ENCODE assay signal across 6 cellular contexts in genomic region chr17:75105269-75106080, GRCh38. TPM values are rescaled to one million over a fixed set of nuclear protein-coding genes. Genes with fewer than 3 reads are reported as not detected.
DNase-seq lines count a peak whose midpoint lies in the region; ATAC-seq and TF ChIP-seq lines count a peak whose summit lies in the region.

No MANE protein-coding gene starts in this region.

- H3F3A ChIP-seq in neural progenitor cell (ENCODE audit: low read depth), result peaks cover 20% of the 10 kb centered on the region

- no peak overlapping the region for H3K4me3 ChIP-seq in neural progenitor cell

- H3K9ac ChIP-seq in neural progenitor cell, result no peak overlapping the region

- DNase-seq in EH (ENCODE audit: low read depth) (peak; percentile 44), NCI-H1105 (lab: John Stamatoyannopoulos, UW) (peak; percentile 35), astrocyte of the hippocampus (ENCODE audit: low read depth, low spot score) (peak; percentile 69), neural progenitor cell (ENCODE audit: low spot score) (peak; percentile 72), NOMO-1 treated with dmso at 0.1 percent for 144 hours (lab: John Stamatoyannopoulos, UW; ENCODE audit: unreplicated experiment) (no peak)

- H3K4me1 ChIP-seq in neural progenitor cell, result no peaks in the 10 kb centered on the region

- no peaks in the 10 kb centered on the region for H3K9me3 Mint-ChIP-seq in neural progenitor cell

- H3K27me3 Mint-ChIP-seq in neural progenitor cell (ENCODE audit: insufficient read depth, low read depth), result peaks cover 5% of the 10 kb centered on the region

- no peak overlapping the region for H3K4me3 Mint-ChIP-seq in neural progenitor cell

- peaks cover 2% of the 10 kb centered on the region for H3K79me2 ChIP-seq in neural progenitor cell (ENCODE audit: low read depth)

- H3K36me3 Mint-ChIP-seq in neural progenitor cell, result no peaks in the 10 kb centered on the region

- H3K36me3 ChIP-seq in neural progenitor cell, result no peaks in the 10 kb centered on the region

- H3K9me3 ChIP-seq in neural progenitor cell (ENCODE audit: low read depth), result no peaks in the 10 kb centered on the region

- H3K4me1 Mint-ChIP-seq in neural progenitor cell, result peaks cover 12% of the 10 kb centered on the region

- peaks cover 9% of the 10 kb centered on the region for H3K27me3 ChIP-seq in neural progenitor cell

- no peaks in the 10 kb centered on the region for H4K20me1 ChIP-seq in neural progenitor cell (ENCODE audit: low read depth)

- H3K4me2 ChIP-seq in neural progenitor cell, result no peak overlapping the region

- peak; percentile 63 for TF ChIP-seq CTCF in neural progenitor cell (IDR thresholded peaks at IDR 0.05)

- no peak overlapping the region for H2AFZ ChIP-seq in neural progenitor cell (replicated peaks)

- no peak overlapping the region for H3K27ac ChIP-seq in neural progenitor cell

- no peak overlapping the region for H3K27ac Mint-ChIP-seq in neural progenitor cell

- no peak for ATAC-seq in GM21619 (IDR thresholded peaks at IDR 0.05; ENCODE audit: unreplicated experiment)

RNA-seq across cellular contexts. Expression of gene ARMC7, which starts 4.3 kb away (rescaled TPM):
- 1.9 and 4.3 TPM in 2 replicates for total RNA-seq in neural progenitor cell (ENCODE audit: low replicate concordance)

RNA-seq across cellular contexts. Expression of gene SLC16A5, which starts 17.7 kb away (rescaled TPM):
- total RNA-seq in neural progenitor cell (ENCODE audit: low replicate concordance), result 3.4 and 19.9 TPM in 2 replicates

RNA-seq across cellular contexts. Expression of gene NT5C, which starts 26.1 kb away (rescaled TPM):
- 45.8 and 117 TPM in 2 replicates for total RNA-seq in neural progenitor cell (ENCODE audit: low replicate concordance)

RNA-seq across cellular contexts. Expression of gene JPT1, which starts 48.8 kb away (rescaled TPM):
- total RNA-seq in neural progenitor cell (ENCODE audit: low replicate concordance), result 236 and 286 TPM in 2 replicates

RNA-seq across cellular contexts. Expression of gene KCTD2, which starts 58.5 kb away (rescaled TPM):
- total RNA-seq in neural progenitor cell (ENCODE audit: low replicate concordance), result 28.9 and 32.9 TPM in 2 replicates
